ENCODE assay signal across 8 cellular contexts in the genomic region with DNA sequence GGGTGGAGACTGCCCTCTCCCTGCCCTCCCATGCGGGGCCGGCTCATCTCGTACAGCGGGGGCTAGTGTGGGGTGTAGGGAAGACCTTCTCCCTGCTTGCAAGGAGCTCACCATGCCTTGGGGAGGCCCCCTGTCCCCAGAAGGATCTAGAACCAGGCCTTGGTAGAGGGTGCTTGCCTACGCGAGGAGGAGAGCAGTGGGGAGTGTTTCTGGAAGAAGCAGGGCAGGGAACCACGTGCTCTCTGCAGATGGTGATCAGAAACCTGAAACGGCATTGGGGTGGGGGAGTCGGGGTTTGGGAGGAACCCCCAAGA. TPM values are rescaled to one million over a fixed set of nuclear protein-coding genes. Genes with fewer than 3 reads are reported as not detected.
DNase-seq lines count a peak whose midpoint lies in the region; ATAC-seq and TF ChIP-seq lines count a peak whose summit lies in the region.

No MANE protein-coding gene starts in this region.

- peaks cover 40 to 54% of the 10 kb centered on the region in 2 donors for H3K4me1 ChIP-seq in neuronal stem cell (ENCODE audit: control insufficient read depth in 2 of 2, insufficient read depth in 1 of 2, low read depth in 1 of 2, low read length in 2 of 2)
- H3K4me1 ChIP-seq in mucosa of descending colon (ENCODE audit: low read depth): peaks cover 45% of the 10 kb centered on the region

- no peak overlapping the region for H3K4me2 ChIP-seq in neuronal stem cell (ENCODE audit: insufficient read depth, low read length, poor library complexity, severe bottlenecking)

- no peak overlapping the region for H3K4ac ChIP-seq in neuronal stem cell (ENCODE audit: low read length)

- H2AK5ac ChIP-seq in neuronal stem cell (ENCODE audit: low read depth, low read length): peak overlapping the region; percentile 97

- H3K79me1 ChIP-seq in neuronal stem cell (ENCODE audit: low read depth, low read length): peaks cover 10% of the 10 kb centered on the region

- H4K91ac ChIP-seq in neuronal stem cell (ENCODE audit: low read depth, low read length, poor library complexity): peak overlapping the region; percentile 89

- WGBS in neuronal stem cell (ENCODE audit: extremely low coverage in 2 of 2, insufficient read length in 2 of 2, insufficient replicate concordance in 1 of 2), 2 donors: no CpG with 5 or more reads among the region's 9 CpGs

- peak overlapping the region; percentile 99 to 100 for H3K27ac ChIP-seq in coronary artery
- H3K27ac ChIP-seq in neuronal stem cell (replicated peaks; ENCODE audit: low read length): no peak overlapping the region

- peaks cover 0 to 15% (median 9%) of the 10 kb centered on the region in 3 experiments for H3K27me3 ChIP-seq in neuronal stem cell (ENCODE audit: control insufficient read depth in 3 of 3, insufficient read depth in 3 of 3, low read depth in 1 of 3, low read length in 3 of 3)

- peak overlapping the region; percentile 92 for H2BK15ac ChIP-seq in neuronal stem cell (ENCODE audit: low read length)

- peak overlapping the region; percentile 84 for H2BK12ac ChIP-seq in neuronal stem cell (ENCODE audit: low read length)

- intact Hi-C loops in mucosa of descending colon (cut with DNase I, micrococcal nuclease): no loop called here

- peak overlapping the region; percentile 83 for H3K18ac ChIP-seq in neuronal stem cell (ENCODE audit: low read length)

- H2BK5ac ChIP-seq in neuronal stem cell (ENCODE audit: low read length): no peak overlapping the region

- no peak overlapping the region for H2AFZ ChIP-seq in neuronal stem cell (ENCODE audit: low read length)

- peak overlapping the region; percentile 78 for H3K4me3 ChIP-seq in AG09309 (ENCODE audit: control insufficient read depth, low read depth, low read length)
- peak overlapping the region; percentile 76 for H3K4me3 ChIP-seq in LNCaP clone FGC (ENCODE audit: low read depth, low read length)
- peak overlapping the region; percentile 96 for H3K4me3 ChIP-seq in coronary artery
- no peak overlapping the region for H3K4me3 ChIP-seq in neuronal stem cell (ENCODE audit: low read length in 2 of 2)
- H3K4me3 ChIP-seq in mucosa of descending colon: no peak overlapping the region

- peak overlapping the region; percentile 30 for H3K9ac ChIP-seq in neuronal stem cell (ENCODE audit: low read depth, low read length, poor library complexity)

- H4K8ac ChIP-seq in neuronal stem cell (ENCODE audit: low read depth, low read length): no peak overlapping the region

- DNase-seq in AG09309 (ENCODE audit: low read depth) (no peak), LNCaP clone FGC (ENCODE audit: low read depth) (no peak), coronary artery (ENCODE audit: low spot score) (no peak), neuronal stem cell (ENCODE audit: low spot score) (no peak), RPMI8226 (no peak), OCI-M1 (lab: John Stamatoyannopoulos, UW) (no peak), mucosa of descending colon (no peak)

- H3K9me3 ChIP-seq in neuronal stem cell (replicated peaks in 1 of 2; ENCODE audit: control insufficient read depth in 2 of 2, insufficient read depth in 1 of 2, low read depth in 1 of 2, low read length in 2 of 2) (no peaks in the 10 kb centered on the region), mucosa of descending colon (no peaks in the 10 kb centered on the region)

- H3K23ac ChIP-seq in neuronal stem cell (ENCODE audit: low read depth, low read length, poor library complexity): no peak overlapping the region

- ATAC-seq in mucosa of descending colon (no peak), GM21737 (IDR thresholded peaks at IDR 0.05; ENCODE audit: unreplicated experiment) (no peak)

- H3K14ac ChIP-seq in neuronal stem cell (ENCODE audit: low read length): no peak overlapping the region

- H3K36me3 ChIP-seq in neuronal stem cell (replicated peaks in 1 of 2; ENCODE audit: control insufficient read depth in 2 of 2, insufficient read depth in 2 of 2, low read length in 2 of 2) (no peaks in the 10 kb centered on the region), mucosa of descending colon (ENCODE audit: low read depth) (no peaks in the 10 kb centered on the region)

- TF ChIP-seq CTCF in AG09309 (IDR thresholded peaks at IDR 0.05; ENCODE audit: control insufficient read depth, insufficient read depth, low read depth, low read length, missing control alignments) (no peak), LNCaP clone FGC (IDR thresholded peaks at IDR 0.05; ENCODE audit: control insufficient read depth, extremely low read depth, insufficient read depth) (no peak), coronary artery (IDR thresholded peaks at IDR 0.05) (no peak), mucosa of descending colon (IDR thresholded peaks at IDR 0.05) (no peak)

- no peak overlapping the region for H2BK120ac ChIP-seq in neuronal stem cell (ENCODE audit: low read depth, low read length)

RNA-seq across cellular contexts. Expression of a gene that starts 2.7 kb away (rescaled TPM):
- 4.4 TPM for polyA plus RNA-seq in neuronal stem cell (2013, experiment 1 of 2)
- polyA plus RNA-seq in neuronal stem cell (2013, experiment 2 of 2): 4.1 TPM
- total RNA-seq in mucosa of descending colon: 10 to 100 TPM; 43.6 to 66.2 (median 52.2) TPM

RNA-seq across cellular contexts. Expression of a gene that starts 22.8 kb away (rescaled TPM):
- polyA plus RNA-seq in neuronal stem cell (2013, experiment 1 of 2): 0.32 TPM
- 0.28 TPM for polyA plus RNA-seq in neuronal stem cell (2013, experiment 2 of 2)
- total RNA-seq in mucosa of descending colon: 10 to 100 TPM; 36.7 to 87.9 (median 66.0) TPM

RNA-seq across cellular contexts. Expression of a gene that starts 29.0 kb away (rescaled TPM):
- 25.3 TPM for polyA plus RNA-seq in neuronal stem cell (2013, experiment 1 of 2)
- 24.4 TPM for polyA plus RNA-seq in neuronal stem cell (2013, experiment 2 of 2)
- total RNA-seq in mucosa of descending colon: 10 to 100 TPM; 79.6 to 94.3 (median 88.0) TPM

RNA-seq across cellular contexts. Expression of a gene that starts 36.6 kb away (rescaled TPM):
- polyA plus RNA-seq in neuronal stem cell (2013, experiment 1 of 2): 16.9 TPM
- polyA plus RNA-seq in neuronal stem cell (2013, experiment 2 of 2): 15.7 TPM
- total RNA-seq in mucosa of descending colon: 10 to 100 TPM; 22.6 to 26.0 (median 22.9) TPM

Comparison
In these comparisons a context has a peak if more than half of its experiments do, and no peak if none do; other contexts are left out.
1. H3K4me3 ChIP-seq: peak in AG09309 (single experiment), LNCaP clone FGC (single experiment) and coronary artery (single experiment); none in neuronal stem cell (0 of 2) and mucosa of descending colon (single experiment).